In the genomic region with DNA sequence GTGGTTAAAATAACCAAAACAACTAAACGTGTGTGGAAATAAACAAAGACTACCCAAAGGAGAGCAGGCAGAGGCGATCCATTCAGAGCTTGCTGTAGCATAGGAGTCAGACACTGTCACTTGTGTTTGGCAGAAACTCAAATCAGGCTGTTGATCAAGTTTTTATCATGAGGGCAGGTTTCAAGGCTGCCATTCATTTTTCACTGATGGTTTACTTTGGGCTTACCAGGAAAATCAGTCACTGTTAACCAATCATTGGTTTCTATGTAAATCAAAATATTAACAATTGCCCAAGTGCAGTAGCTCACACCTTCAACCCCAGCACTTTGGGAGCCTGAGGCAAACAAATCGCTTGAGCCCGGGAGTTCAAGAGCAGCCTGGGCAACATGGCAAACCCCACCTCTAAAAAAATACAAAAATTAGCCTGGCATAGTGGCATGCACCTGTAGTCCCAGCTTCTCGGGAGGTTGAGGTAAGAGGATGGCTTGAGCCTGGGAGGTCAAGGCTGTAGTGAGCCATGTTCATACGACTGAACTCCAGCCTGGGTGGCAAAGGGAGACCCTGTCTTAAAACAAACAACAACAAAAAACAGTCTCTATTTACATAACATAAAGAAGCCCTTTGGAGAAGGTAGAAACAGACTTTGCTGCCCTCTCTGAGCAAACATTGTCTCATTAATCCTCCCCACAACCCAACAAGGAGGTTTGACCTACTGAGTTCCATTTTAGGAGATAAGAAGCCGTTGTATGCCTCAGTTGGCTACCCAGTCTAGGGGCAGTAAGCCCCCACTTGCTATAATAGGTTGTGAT, we compare ENCODE assay signal across 1 cellular context.
TF ChIP-seq lines count a peak whose summit lies in the region.

No MANE protein-coding gene starts in this region.

TF ChIP-seq in A549, 52 proteins besides CTCF, POLR2A, EP300 and RAD21 (continued from another document):
- TF ChIP-seq, protein P1, sequence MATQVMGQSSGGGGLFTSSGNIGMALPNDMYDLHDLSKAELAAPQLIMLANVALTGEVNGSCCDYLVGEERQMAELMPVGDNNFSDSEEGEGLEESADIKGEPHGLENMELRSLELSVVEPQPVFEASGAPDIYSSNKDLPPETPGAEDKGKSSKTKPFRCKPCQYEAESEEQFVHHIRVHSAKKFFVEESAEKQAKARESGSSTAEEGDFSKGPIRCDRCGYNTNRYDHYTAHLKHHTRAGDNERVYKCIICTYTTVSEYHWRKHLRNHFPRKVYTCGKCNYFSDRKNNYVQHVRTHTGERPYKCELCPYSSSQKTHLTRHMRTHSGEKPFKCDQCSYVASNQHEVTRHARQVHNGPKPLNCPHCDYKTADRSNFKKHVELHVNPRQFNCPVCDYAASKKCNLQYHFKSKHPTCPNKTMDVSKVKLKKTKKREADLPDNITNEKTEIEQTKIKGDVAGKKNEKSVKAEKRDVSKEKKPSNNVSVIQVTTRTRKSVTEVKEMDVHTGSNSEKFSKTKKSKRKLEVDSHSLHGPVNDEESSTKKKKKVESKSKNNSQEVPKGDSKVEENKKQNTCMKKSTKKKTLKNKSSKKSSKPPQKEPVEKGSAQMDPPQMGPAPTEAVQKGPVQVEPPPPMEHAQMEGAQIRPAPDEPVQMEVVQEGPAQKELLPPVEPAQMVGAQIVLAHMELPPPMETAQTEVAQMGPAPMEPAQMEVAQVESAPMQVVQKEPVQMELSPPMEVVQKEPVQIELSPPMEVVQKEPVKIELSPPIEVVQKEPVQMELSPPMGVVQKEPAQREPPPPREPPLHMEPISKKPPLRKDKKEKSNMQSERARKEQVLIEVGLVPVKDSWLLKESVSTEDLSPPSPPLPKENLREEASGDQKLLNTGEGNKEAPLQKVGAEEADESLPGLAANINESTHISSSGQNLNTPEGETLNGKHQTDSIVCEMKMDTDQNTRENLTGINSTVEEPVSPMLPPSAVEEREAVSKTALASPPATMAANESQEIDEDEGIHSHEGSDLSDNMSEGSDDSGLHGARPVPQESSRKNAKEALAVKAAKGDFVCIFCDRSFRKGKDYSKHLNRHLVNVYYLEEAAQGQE (IDR thresholded peaks at IDR 0.05) = no peak
- TF ChIP-seq HOXB13 (CRISPR knock-in tag; IDR thresholded peaks at IDR 0.05; ENCODE audit: low read depth) = no peak
- TF ChIP-seq RCOR1 (IDR thresholded peaks at IDR 0.05; ENCODE audit: low read depth, low read length) = no peak
- TF ChIP-seq, protein P2, sequence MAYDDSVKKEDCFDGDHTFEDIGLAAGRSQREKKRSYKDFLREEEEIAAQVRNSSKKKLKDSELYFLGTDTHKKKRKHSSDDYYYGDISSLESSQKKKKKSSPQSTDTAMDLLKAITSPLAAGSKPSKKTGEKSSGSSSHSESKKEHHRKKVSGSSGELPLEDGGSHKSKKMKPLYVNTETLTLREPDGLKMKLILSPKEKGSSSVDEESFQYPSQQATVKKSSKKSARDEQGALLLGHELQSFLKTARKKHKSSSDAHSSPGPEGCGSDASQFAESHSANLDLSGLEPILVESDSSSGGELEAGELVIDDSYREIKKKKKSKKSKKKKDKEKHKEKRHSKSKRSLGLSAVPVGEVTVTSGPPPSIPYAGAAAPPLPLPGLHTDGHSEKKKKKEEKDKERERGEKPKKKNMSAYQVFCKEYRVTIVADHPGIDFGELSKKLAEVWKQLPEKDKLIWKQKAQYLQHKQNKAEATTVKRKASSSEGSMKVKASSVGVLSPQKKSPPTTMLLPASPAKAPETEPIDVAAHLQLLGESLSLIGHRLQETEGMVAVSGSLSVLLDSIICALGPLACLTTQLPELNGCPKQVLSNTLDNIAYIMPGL (CRISPR knock-in tag; IDR thresholded peaks at IDR 0.05; ENCODE audit: borderline replicate concordance) = no peak
- TF ChIP-seq POLR2AphosphoS2 (conservative IDR thresholded peaks at IDR 0.05; ENCODE audit: low read length) = no peak
- TF ChIP-seq MAZ (IDR thresholded peaks at IDR 0.05; ENCODE audit: borderline replicate concordance, low read depth, low read length) = no peak
- TF ChIP-seq MAFK (IDR thresholded peaks at IDR 0.05; ENCODE audit: partially characterized antibody) = no peak
